In genomic region chr12:70852416-70853150, GRCh38 we compare ENCODE assay signal across 22 cellular contexts.
DNase-seq lines count a peak whose midpoint lies in the region; TF ChIP-seq lines count a peak whose summit lies in the region.
"Had no signal": no experiment of that assay in that cellular context is flagged by ENCODE, and none has a peak within 500 bp of the region (broad histone marks: within the 10 kb centered on the region; RNA-seq: fewer than 3 reads in every experiment).

No MANE protein-coding gene starts in this region.

- no peaks in the 10 kb centered on the region for H3K9me3 ChIP-seq in SJCRH30 (replicated peaks)
- H3K9me3 ChIP-seq in tibial artery, result no peaks in the 10 kb centered on the region
- H3K9me3 ChIP-seq: SJSA1 had no signal

- peak overlapping the region; percentile 99 for H3K27ac ChIP-seq in SJCRH30
- no peak overlapping the region for H3K27ac ChIP-seq in tibial artery
- H3K27ac ChIP-seq: C4-2B, HL-60, SJSA1 had no signal

- intact Hi-C loops in lower leg skin (cut with DNase I; ENCODE audit: low total_unique reads) (no loop called here), tibial artery (cut with DNase I; ENCODE audit: low total_unique reads) (no loop called here)

- peaks cover 48% of the 10 kb centered on the region for H3K4me1 ChIP-seq in SJCRH30
- H3K4me1 ChIP-seq in tibial artery, result peaks cover 0 to 54% (median 18%) of the 10 kb centered on the region in 4 donors
- H3K4me1 ChIP-seq: SJSA1 had no signal

- no peak for TF ChIP-seq POLR2A in lower leg skin (IDR thresholded peaks at IDR 0.05)

- 0 out of 2 replicates have a peak overlapping the region, but pooled peaks have one; percentile 1 for H3K4me3 ChIP-seq in SJCRH30
- H3K4me3 ChIP-seq in fibroblast of mammary gland (ENCODE audit: control insufficient read depth, low read depth, low read length), result no peak overlapping the region
- H3K4me3 ChIP-seq in lower leg skin (ENCODE audit: low read depth, poor library complexity, severe bottlenecking), result no peak overlapping the region
- H3K4me3 ChIP-seq in tibial artery, result no peak overlapping the region
- H3K4me3 ChIP-seq: SJSA1 had no signal

- H3K27me3 ChIP-seq in SJCRH30 (no peaks in the 10 kb centered on the region), tibial artery (no peaks in the 10 kb centered on the region)
- H3K27me3 ChIP-seq: SJSA1 had no signal

- H3K36me3 ChIP-seq in SJCRH30 (no peaks in the 10 kb centered on the region), tibial artery (no peaks in the 10 kb centered on the region)
- H3K36me3 ChIP-seq: SJSA1 had no signal

- 57 to 63% methylated on average over 7 of the region's 7 CpGs for WGBS in lower leg skin, 2 donors

- DNase-seq in NCI-H748 (lab: John Stamatoyannopoulos, UW; ENCODE audit: unreplicated experiment) (peak; percentile 16), NCI-H748 treated with DMSO at 0.1 percent for 48 hours (lab: John Stamatoyannopoulos, UW) (no peak), SJCRH30 (peak; percentile 48 to 74), fibroblast of mammary gland (ENCODE audit: low read depth) (peak; percentile 26), NCI-H146 treated with DMSO at 0.1 percent for 48 hours (lab: John Stamatoyannopoulos, UW; ENCODE audit: unreplicated experiment) (no peak), lower leg skin (ENCODE audit: low spot score in 2 of 2) (no peak), tibial artery (no peak)
- DNase-seq in stimulated activated naive CD4-positive, alpha-beta T cell (lab: John Stamatoyannopoulos, UW), result no peak
- DNase-seq: 8988T; Calu3; CD8-positive, alpha-beta memory T cell; GDM1; KG1; NCI-H1092 treated with DMSO at 0.1 percent for 48 hours; NCI-H1436 treated with DMSO at 0.1 percent for 48 hours; NCI-H2081; NCI-H446 treated with DMSO at 0.1 percent for 48 hours; NCI-H774; SW 1271 had no signal

- no peak for TF ChIP-seq CTCF in fibroblast of mammary gland (conservative IDR thresholded peaks at IDR 0.05; ENCODE audit: control insufficient read depth, insufficient read depth, low read depth, low read length)
- TF ChIP-seq CTCF in lower leg skin (IDR thresholded peaks at IDR 0.05), result no peak
- no peak for TF ChIP-seq CTCF in tibial artery (IDR thresholded peaks at IDR 0.05)

Comparison
In these comparisons a context has a peak if more than half of its experiments do, and no peak if none do; other contexts are left out.
1. DNase-seq: peak in NCI-H748 (single experiment), SJCRH30 (2 of 2) and fibroblast of mammary gland (single experiment); none in NCI-H748 treated with DMSO at 0.1 percent for 48 hours (single experiment), NCI-H146 treated with DMSO at 0.1 percent for 48 hours (single experiment), stimulated activated naive CD4-positive, alpha-beta T cell (0 of 6), lower leg skin (0 of 2) and tibial artery (0 of 2).